Comparison of ENCODE assay signal across 1 cellular context in the genomic region with DNA sequence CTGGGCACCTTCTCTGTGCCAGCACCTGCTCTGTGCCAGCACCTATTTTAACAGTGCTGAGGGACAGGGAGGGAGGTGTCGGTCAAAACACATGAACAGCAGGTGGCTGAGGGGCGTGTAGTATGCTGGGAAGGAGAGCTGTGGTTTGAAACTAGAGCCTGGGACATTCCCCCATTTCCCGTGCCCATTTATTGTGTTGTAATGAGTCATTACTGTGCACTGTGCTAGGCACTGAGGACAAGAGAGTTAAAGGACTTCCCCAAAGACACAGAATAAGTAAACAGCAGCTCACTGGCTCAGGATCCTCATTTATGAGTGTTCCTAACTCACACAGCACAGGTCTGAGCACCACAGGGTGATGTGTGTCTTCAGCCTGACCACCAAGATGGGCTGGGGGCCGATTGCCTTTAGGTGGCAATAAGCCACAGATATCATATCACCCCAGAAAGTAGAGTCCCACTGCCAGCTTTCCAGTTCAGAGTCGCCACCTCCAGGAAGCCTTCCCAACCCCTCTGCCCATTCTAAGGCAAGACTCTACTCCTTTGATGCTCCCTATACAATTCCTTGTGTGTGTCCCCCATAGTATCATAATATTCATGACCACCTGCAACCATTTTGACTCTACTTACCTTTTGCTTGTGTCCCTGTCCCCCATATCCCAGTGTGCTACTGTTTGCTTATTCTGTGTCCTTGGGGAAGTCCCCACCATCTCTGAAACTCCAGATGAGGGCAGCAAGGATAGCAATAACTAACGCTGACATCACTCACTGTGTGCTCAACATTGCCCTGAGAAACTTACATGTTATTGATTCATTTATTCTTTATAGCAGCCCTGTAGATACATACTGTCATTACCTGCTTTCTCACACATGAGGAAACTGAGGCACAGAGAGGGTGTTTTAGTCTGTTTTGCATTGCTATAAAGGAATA.
TF ChIP-seq lines count a peak whose summit lies in the region.

No MANE protein-coding gene starts in this region.

TF ChIP-seq in HCT116, 20 proteins besides CTCF, POLR2A, EP300 and RAD21 (continued from another document):
- TF ChIP-seq, protein P1, sequence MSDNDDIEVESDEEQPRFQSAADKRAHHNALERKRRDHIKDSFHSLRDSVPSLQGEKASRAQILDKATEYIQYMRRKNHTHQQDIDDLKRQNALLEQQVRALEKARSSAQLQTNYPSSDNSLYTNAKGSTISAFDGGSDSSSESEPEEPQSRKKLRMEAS (IDR thresholded peaks at IDR 0.05) = peak; percentile 93
- no peak for TF ChIP-seq SIN3A (IDR thresholded peaks at IDR 0.05; ENCODE audit: low read depth)
- TF ChIP-seq, protein P2, sequence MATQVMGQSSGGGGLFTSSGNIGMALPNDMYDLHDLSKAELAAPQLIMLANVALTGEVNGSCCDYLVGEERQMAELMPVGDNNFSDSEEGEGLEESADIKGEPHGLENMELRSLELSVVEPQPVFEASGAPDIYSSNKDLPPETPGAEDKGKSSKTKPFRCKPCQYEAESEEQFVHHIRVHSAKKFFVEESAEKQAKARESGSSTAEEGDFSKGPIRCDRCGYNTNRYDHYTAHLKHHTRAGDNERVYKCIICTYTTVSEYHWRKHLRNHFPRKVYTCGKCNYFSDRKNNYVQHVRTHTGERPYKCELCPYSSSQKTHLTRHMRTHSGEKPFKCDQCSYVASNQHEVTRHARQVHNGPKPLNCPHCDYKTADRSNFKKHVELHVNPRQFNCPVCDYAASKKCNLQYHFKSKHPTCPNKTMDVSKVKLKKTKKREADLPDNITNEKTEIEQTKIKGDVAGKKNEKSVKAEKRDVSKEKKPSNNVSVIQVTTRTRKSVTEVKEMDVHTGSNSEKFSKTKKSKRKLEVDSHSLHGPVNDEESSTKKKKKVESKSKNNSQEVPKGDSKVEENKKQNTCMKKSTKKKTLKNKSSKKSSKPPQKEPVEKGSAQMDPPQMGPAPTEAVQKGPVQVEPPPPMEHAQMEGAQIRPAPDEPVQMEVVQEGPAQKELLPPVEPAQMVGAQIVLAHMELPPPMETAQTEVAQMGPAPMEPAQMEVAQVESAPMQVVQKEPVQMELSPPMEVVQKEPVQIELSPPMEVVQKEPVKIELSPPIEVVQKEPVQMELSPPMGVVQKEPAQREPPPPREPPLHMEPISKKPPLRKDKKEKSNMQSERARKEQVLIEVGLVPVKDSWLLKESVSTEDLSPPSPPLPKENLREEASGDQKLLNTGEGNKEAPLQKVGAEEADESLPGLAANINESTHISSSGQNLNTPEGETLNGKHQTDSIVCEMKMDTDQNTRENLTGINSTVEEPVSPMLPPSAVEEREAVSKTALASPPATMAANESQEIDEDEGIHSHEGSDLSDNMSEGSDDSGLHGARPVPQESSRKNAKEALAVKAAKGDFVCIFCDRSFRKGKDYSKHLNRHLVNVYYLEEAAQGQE (IDR thresholded peaks at IDR 0.05; ENCODE audit: low read depth) = no peak
